19 cellular contexts compared by ENCODE assay signal in genomic region chr1:12006167-12006921, GRCh38. TPM values are rescaled to one million over a fixed set of nuclear protein-coding genes. Genes with fewer than 3 reads are reported as not detected.
A peak's percentile ranks its signal among the peaks of the same experiment; 100 is the strongest.
DNase-seq lines count a peak whose midpoint lies in the region; ATAC-seq, FAIRE-seq and TF ChIP-seq lines count a peak whose summit lies in the region.
"Had no signal": no experiment of that assay in that cellular context is flagged by ENCODE, and none has a peak within 500 bp of the region (broad histone marks: within the 10 kb centered on the region; RNA-seq: fewer than 3 reads in every experiment).

No MANE protein-coding gene starts in this region.

- 81 to 89% (median 85%) methylated on average over 17 of the region's 17 CpGs for WGBS in spleen, 5 donors

- H3F3A ChIP-seq in GM23338 (replicated peaks; ENCODE audit: low read depth): no peaks in the 10 kb centered on the region

- H3K4me3 Mint-ChIP-seq in GM23338: no peak overlapping the region
- H3K4me3 Mint-ChIP-seq: B cell; CD8-positive, alpha-beta T cell had no signal

- no peaks in the 10 kb centered on the region for H3K9me2 ChIP-seq in GM23338 (ENCODE audit: insufficient read depth)

- DNase-seq in GM12892 (ENCODE audit: insufficient read length): no peak
- peak; percentile 15 for DNase-seq in GM23338 (ENCODE audit: low spot score)
- DNase-seq in head of caudate nucleus: peak in 39 of 42 donors; percentile 16 to 87 (median 58)
- no peak for DNase-seq in spleen
- no peak for DNase-seq in erythroblast (lab: John Stamatoyannopoulos, UW)
- no peak for DNase-seq in hepatic stellate cell (ENCODE audit: low spot score)
- DNase-seq: CD8-positive, alpha-beta T cell; DND-41; GDM1; GOT3; NCI-H187 treated with DMSO at 0.1 percent for 48 hours; NCI-H446 treated with DMSO at 0.1 percent for 48 hours; NCI-H774; SHP77 had no signal

- intact Hi-C loops in head of caudate nucleus (cut with DNase I): no loop called here
- intact Hi-C loops in spleen (cut with DNase I; ENCODE audit: low total_unique reads): no loop called here

- no peaks in the 10 kb centered on the region for H3K9me3 ChIP-seq in spleen

- FAIRE-seq in GM12892 (lab: Jason Lieb, UNC): peak; percentile 5

- TF ChIP-seq CTCF in GM23338 (conservative IDR thresholded peaks at IDR 0.05; ENCODE audit: low read depth in 2 of 2) (no peak), spleen (IDR thresholded peaks at IDR 0.05 in 8 of 11, conservative IDR thresholded peaks at IDR 0.05 in 3 of 11) (no peak)

- no peaks in the 10 kb centered on the region; the same call in 1 of the 2 replicates for H4K20me1 ChIP-seq in GM23338 (replicated peaks; ENCODE audit: insufficient read depth)

- no peak overlapping the region for H3K27ac Mint-ChIP-seq in GM23338
- H3K27ac Mint-ChIP-seq: B cell; CD8-positive, alpha-beta T cell had no signal

- H3K27me3 ChIP-seq in GM23338 (ENCODE audit: insufficient read depth) (no peaks in the 10 kb centered on the region), spleen (replicated peaks in 1 of 7) (no peaks in the 10 kb centered on the region)

- TF ChIP-seq POLR2A in GM12892 (IDR thresholded peaks at IDR 0.05; ENCODE audit: low read depth, low read length): no peak
- TF ChIP-seq POLR2A in spleen (IDR thresholded peaks at IDR 0.05): no peak
- no peak for TF ChIP-seq POLR2A in erythroblast (IDR thresholded peaks at IDR 0.05; ENCODE audit: low read length)

- H3K27ac ChIP-seq in GM23338 (ENCODE audit: low read depth) (no peak overlapping the region), spleen (peak overlapping the region in 7 of 8 donors; percentile 26 to 65 (median 55))

- peaks cover 97% of the 10 kb centered on the region for H3K36me3 Mint-ChIP-seq in GM23338 (ENCODE audit: low read depth)

- H3K4me1 Mint-ChIP-seq in GM23338: no peaks in the 10 kb centered on the region

- H3K9me3 Mint-ChIP-seq in GM23338: peaks cover 3% of the 10 kb centered on the region; the same call in 2 of the 3 replicates
- H3K9me3 Mint-ChIP-seq: CD8-positive, alpha-beta T cell had no signal

- H3K36me3 ChIP-seq in GM23338 (ENCODE audit: insufficient read depth) (peaks cover 49% of the 10 kb centered on the region), spleen (peaks cover 3 to 100% (median 93%) of the 10 kb centered on the region in 6 donors)

- no peaks in the 10 kb centered on the region for H3K79me2 ChIP-seq in GM23338 (replicated peaks; ENCODE audit: insufficient read depth)

- H3K4me1 ChIP-seq in GM23338 (ENCODE audit: insufficient read depth) (no peaks in the 10 kb centered on the region), spleen (peaks cover 0 to 6% (median 0%) of the 10 kb centered on the region in 6 donors)

- H3K27me3 Mint-ChIP-seq in GM23338 (ENCODE audit: insufficient read depth, low read depth, poor library complexity): peaks cover 8% of the 10 kb centered on the region
- H3K27me3 Mint-ChIP-seq: B cell had no signal

- H2AFZ ChIP-seq in GM23338: no peak overlapping the region

- no peak overlapping the region for H3K4me2 ChIP-seq in GM23338

- ATAC-seq in GM23338 (no peak), GM21526 (IDR thresholded peaks at IDR 0.05; ENCODE audit: low FRiP score, unreplicated experiment) (no peak)
- ATAC-seq: CD8-positive, alpha-beta T cell; Panc1; SK-N-SH treated with all-trans-retinoic acid at 6 μM for 48 hours had no signal

- no peak overlapping the region for H3K4me3 ChIP-seq in GM23338
- no peak overlapping the region for H3K4me3 ChIP-seq in spleen

TF ChIP-seq in GM23338, 12 proteins besides CTCF, POLR2A, EP300 and RAD21 (continues in another document):
- TF ChIP-seq CREB1 (CRISPR knock-in tag; IDR thresholded peaks at IDR 0.05; ENCODE audit: low read depth) (no peak), EZH2phosphoT487 (IDR thresholded peaks at IDR 0.05; ENCODE audit: unreplicated experiment) (no peak), NANOG (IDR thresholded peaks at IDR 0.05; ENCODE audit: borderline replicate concordance) (no peak), EZH2 (IDR thresholded peaks at IDR 0.05; ENCODE audit: low read depth, unreplicated experiment) (no peak), ZNF462 (CRISPR knock-in tag; IDR thresholded peaks at IDR 0.05) (no peak), ETS1 (IDR thresholded peaks at IDR 0.05) (no peak), POLR2AphosphoS5 (IDR thresholded peaks at IDR 0.05; ENCODE audit: low read depth) (no peak), STAT1 (IDR thresholded peaks at IDR 0.05; ENCODE audit: unreplicated experiment) (no peak), ZNF114 (CRISPR knock-in tag; IDR thresholded peaks at IDR 0.05) (no peak)

RNA-seq across cellular contexts. Expression of gene MIIP, which starts 13.0 kb away (rescaled TPM):
- polyA plus RNA-seq in GM12892 (2012; ENCODE audit: missing spikeins): 24.8 TPM
- total RNA-seq in GM23338 (2014; rRNA removed; shearing (Covaris generic)): 99.7 and 117 TPM in 2 replicates
- polyA plus RNA-seq in GM23338 (2016; fragmentation: Nextera tagmentation; extraction: Ambion mirVana) (81.5 and 86.5 TPM in 2 replicates), spleen (100 to 1,000 TPM in 1 of 3 donors, 10 to 100 TPM in 2; 38.0 to 109 (median 97.2) TPM)
- total RNA-seq in spleen: 10 to 100 TPM; 33.2 to 65.5 (median 46.5) TPM

RNA-seq across cellular contexts. Expression of gene MFN2, which starts 26.1 kb away (rescaled TPM):
- polyA plus RNA-seq in GM12892 (2012; ENCODE audit: missing spikeins): 23.2 TPM
- 36.0 and 40.4 TPM in 2 replicates for total RNA-seq in GM23338 (2014; rRNA removed; shearing (Covaris generic))
- polyA plus RNA-seq in GM23338 (2016; fragmentation: Nextera tagmentation; extraction: Ambion mirVana) (15.1 and 15.4 TPM in 2 replicates), spleen (10 to 100 TPM; 14.8 to 28.1 (median 16.2) TPM)
- 10 to 100 TPM; 47.3 to 69.6 (median 62.9) TPM for total RNA-seq in spleen

RNA-seq across cellular contexts. Expression of gene TNFRSF8, which starts 56.8 kb away (rescaled TPM):
- 45.9 TPM for polyA plus RNA-seq in GM12892 (2012; ENCODE audit: missing spikeins)
- 26.1 and 28.2 TPM in 2 replicates for total RNA-seq in GM23338 (2014; rRNA removed; shearing (Covaris generic))
- 11.7 and 11.8 TPM in 2 replicates for polyA plus RNA-seq in GM23338 (2016; fragmentation: Nextera tagmentation; extraction: Ambion mirVana)
- total RNA-seq in spleen: 1 to 10 TPM; 1.3 to 7.6 (median 2.2) TPM
- 1 to 10 TPM; 1.7 to 2.0 (median 1.9) TPM for polyA plus RNA-seq in spleen
- total RNA-seq: CD8-positive, alpha-beta T cell; LHCN-M2 had no signal

Comparison
In these comparisons a context has a peak if more than half of its experiments do, and no peak if none do; other contexts are left out.
1. DNase-seq: peak in GM23338 (single experiment) and head of caudate nucleus (39 of 42); none in GM12892 (single experiment), spleen (single experiment), erythroblast (0 of 2) and hepatic stellate cell (single experiment).